12 cellular contexts compared by ENCODE assay signal in the genomic region with DNA sequence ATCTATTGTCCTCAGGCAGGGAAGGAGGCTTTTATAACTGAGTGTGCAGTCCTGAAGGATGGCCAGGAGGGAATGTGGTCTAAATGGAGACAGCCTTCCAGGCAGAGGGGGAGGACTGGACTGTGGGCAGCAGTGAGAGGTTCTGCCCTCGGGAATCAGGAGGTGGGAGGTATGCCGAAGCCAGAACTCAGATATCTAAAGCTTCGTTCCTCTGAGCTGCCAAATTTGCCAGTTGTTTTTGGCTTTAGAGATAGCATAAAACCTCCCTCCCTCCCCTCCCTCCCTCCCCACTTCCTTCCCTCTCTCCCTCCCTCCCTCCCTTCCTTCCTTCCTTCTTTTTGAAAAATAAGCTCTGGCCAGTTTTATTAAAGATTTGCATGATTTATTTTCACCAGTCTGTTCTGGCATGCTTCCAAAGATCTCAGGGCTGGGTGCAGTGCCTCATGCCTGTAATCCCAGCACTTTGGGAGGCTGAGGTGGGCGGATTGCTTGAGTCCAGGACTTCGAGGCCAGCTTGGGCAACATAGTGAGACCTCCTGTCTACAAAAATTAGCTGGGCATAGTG. TPM values are rescaled to one million over a fixed set of nuclear protein-coding genes. Genes with fewer than 3 reads are reported as not detected.
A peak's percentile ranks its signal among the peaks of the same experiment; 100 is the strongest.
DNase-seq lines count a peak whose midpoint lies in the region; ATAC-seq and TF ChIP-seq lines count a peak whose summit lies in the region.
"Had no signal": no experiment of that assay in that cellular context is flagged by ENCODE, and none has a peak within 500 bp of the region (broad histone marks: within the 10 kb centered on the region; RNA-seq: fewer than 3 reads in every experiment).

No MANE protein-coding gene starts in this region.

- H4K20me1 ChIP-seq in osteoblast (ENCODE audit: insufficient read depth, low read length), result peaks cover 18% of the 10 kb centered on the region

- peak overlapping the region; percentile 79 for H3K4me2 ChIP-seq in osteoblast (ENCODE audit: insufficient read depth, low read length)

- no peaks in the 10 kb centered on the region for H3K27me3 ChIP-seq in osteoblast (ENCODE audit: insufficient read depth, low read length)

- no peak overlapping the region for H2AFZ ChIP-seq in osteoblast (ENCODE audit: low read length)

- H3K9me3 ChIP-seq in osteoblast (ENCODE audit: low read depth, low read length), result no peaks in the 10 kb centered on the region
- no peaks in the 10 kb centered on the region for H3K9me3 ChIP-seq in T-helper 17 cell (ENCODE audit: control insufficient read depth, low read length, poor library complexity, severe bottlenecking)

- TF ChIP-seq CTCF in osteoblast (IDR thresholded peaks at IDR 0.05; ENCODE audit: extremely low read depth, low read depth, low read length), result no peak

- peaks cover 17% of the 10 kb centered on the region for H3K4me1 Mint-ChIP-seq in T-helper 17 cell

- no peak for ATAC-seq in T-helper 17 cell
- ATAC-seq: activated CD4-positive, CD25-positive, alpha-beta regulatory T cell treated with anti-CD3 and anti-CD28 coated beads, Interleukin-2, amount 50 U/mL, for 24 hours had no signal

- peaks cover 66% of the 10 kb centered on the region for H3K79me2 ChIP-seq in osteoblast (ENCODE audit: insufficient read depth, low read length)

- peak overlapping the region; percentile 77 for H3K4me3 ChIP-seq in osteoblast (ENCODE audit: insufficient read depth, low read length)

- DNase-seq in AG20443 (ENCODE audit: low spot score), result peak; percentile 56
- DNase-seq in RPMI7951 (ENCODE audit: low read depth), result peak; percentile 84
- DNase-seq in fibroblast of peridontal ligament (ENCODE audit: extremely low read depth), result peak; percentile 71
- peak; percentile 66 for DNase-seq in osteoblast (ENCODE audit: insufficient read length, low spot score, missing footprints)
- no peak for DNase-seq in activated CD4-positive, alpha-beta T cell treated with anti-CD3 and anti-CD28 coated beads for 48 hours
- no peak for DNase-seq in T-helper 17 cell
- DNase-seq in middle frontal gyrus (ENCODE audit: extremely low spot score, low spot score), result no peak
- no peak for DNase-seq in activated CD4-positive, CD25-positive, alpha-beta regulatory T cell treated with anti-CD3 and anti-CD28 coated beads, Interleukin-2, amount 50 U/mL, for 72 hours
- DNase-seq: activated gamma-delta T cell, C1 segment of cervical spinal cord, NCI-H2081 treated with DMSO at 0.1 percent for 48 hours had no signal

- H3K4me3 Mint-ChIP-seq in T-helper 17 cell, result no peak overlapping the region

- H3K36me3 Mint-ChIP-seq in T-helper 17 cell (ENCODE audit: low read depth), result peaks cover 6% of the 10 kb centered on the region

- H3K4me1 ChIP-seq in osteoblast (ENCODE audit: insufficient read depth, low read length), result peaks cover 25% of the 10 kb centered on the region

- peaks cover 51% of the 10 kb centered on the region for H3K27me3 Mint-ChIP-seq in T-helper 17 cell

- no peak overlapping the region for H3K27ac Mint-ChIP-seq in T-helper 17 cell

- peaks cover 17% of the 10 kb centered on the region for H3K36me3 ChIP-seq in osteoblast (ENCODE audit: insufficient read depth, low read length)

- peak overlapping the region; percentile 89 for H3K27ac ChIP-seq in osteoblast (ENCODE audit: low read depth, low read length)

RNA-seq across cellular contexts. Expression of a gene that starts 2.4 kb away (rescaled TPM):
- 18.0 and 21.0 TPM in 2 replicates for total RNA-seq in RPMI7951 (2014; rRNA removed; shearing (Covaris generic))
- total RNA-seq in osteoblast, result 46.7 and 96.1 TPM in 2 replicates
- total RNA-seq in T-helper 17 cell, result not detected

RNA-seq across cellular contexts. Expression of a gene that starts 24.0 kb away (rescaled TPM):
- total RNA-seq in RPMI7951 (2014; rRNA removed; shearing (Covaris generic)), result not detected in 2 replicates
- total RNA-seq in osteoblast (not detected in 2 replicates), T-helper 17 cell (not detected)

Comparison
In these comparisons a context has a peak if more than half of its experiments do, and no peak if none do; other contexts are left out.
1. DNase-seq: peak in AG20443 (single experiment), RPMI7951 (single experiment), fibroblast of peridontal ligament (single experiment) and osteoblast (single experiment); none in activated CD4-positive, alpha-beta T cell treated with anti-CD3 and anti-CD28 coated beads for 48 hours (single experiment), T-helper 17 cell (0 of 3), middle frontal gyrus (single experiment) and activated CD4-positive, CD25-positive, alpha-beta regulatory T cell treated with anti-CD3 and anti-CD28 coated beads, Interleukin-2, amount 50 U/mL, for 72 hours (single experiment).
2. RNA of a gene that starts 2.4 kb away (total RNA-seq): 46.7 to 96.1 TPM in osteoblast and 18.0 to 21.0 TPM in RPMI7951; not detected in T-helper 17 cell; every median in the first group is over 10 times any median in the second.